30 cellular contexts compared by ENCODE assay signal in the genomic region with DNA sequence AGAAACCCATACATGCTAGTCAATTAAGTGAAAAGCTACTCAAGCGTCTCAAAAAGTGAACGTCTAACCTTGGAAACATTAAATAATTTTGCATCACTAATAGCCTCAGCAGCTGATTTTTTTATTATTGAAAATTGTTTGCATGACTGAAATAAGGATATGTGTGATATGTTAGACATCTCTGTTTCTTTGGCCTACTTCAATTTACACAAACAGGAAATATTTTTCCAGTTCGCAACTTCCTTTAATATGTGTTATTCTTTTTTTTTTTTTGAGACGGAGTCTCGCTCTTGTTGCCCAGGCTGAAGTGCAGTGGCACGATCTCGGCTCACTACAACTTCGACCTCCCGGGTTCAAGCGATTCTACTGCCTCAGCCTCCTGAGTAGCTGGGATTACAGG.
"Had no signal": no experiment of that assay in that cellular context is flagged by ENCODE, and none has a peak within 500 bp of the region (broad histone marks: within the 10 kb centered on the region; RNA-seq: fewer than 3 reads in every experiment).

No MANE protein-coding gene starts in this region.

- H3K4me1 Mint-ChIP-seq: activated B cell treated with CpG ODN at 0.5 μM for 24 hours; activated CD8-positive, alpha-beta memory T cell treated with anti-CD3 and anti-CD28 coated beads, Interleukin-2, amount 10 ng/mL, durations not matched to agents 7 days and 5 days; memory B cell; naive thymus-derived CD8-positive, alpha-beta T cell; T-cell had no signal

- H3K79me2 ChIP-seq: hepatocyte had no signal

- H3K27me3 Mint-ChIP-seq: activated B cell treated with CpG ODN at 0.5 μM for 24 hours; activated CD8-positive, alpha-beta memory T cell treated with anti-CD3 and anti-CD28 coated beads, Interleukin-2, amount 10 ng/mL, durations not matched to agents 7 days and 5 days; activated naive CD8-positive, alpha-beta T cell; memory B cell; naive thymus-derived CD8-positive, alpha-beta T cell; T-cell had no signal

- H3K27ac Mint-ChIP-seq: activated B cell treated with CpG ODN at 0.5 μM for 24 hours; activated CD8-positive, alpha-beta memory T cell treated with anti-CD3 and anti-CD28 coated beads, Interleukin-2, amount 10 ng/mL, durations not matched to agents 7 days and 5 days; activated CD8-positive, alpha-beta T cell treated with anti-CD3 and anti-CD28 coated beads, Interleukin-2, amount 10 ng/mL, durations not matched to agents 7 days and 5 days; activated naive CD8-positive, alpha-beta T cell; activated T-cell treated with anti-CD3 and anti-CD28 coated beads, Interleukin-2, amount 50 U/mL, for 72 hours; memory B cell; naive thymus-derived CD8-positive, alpha-beta T cell; neural progenitor cell; T-cell; T-helper 2 cell treated with Interferon-gamma antibody and Interleukin-4, amounts not matched to agents 5 μg/mL and 100 μg/mL, for 36 hours had no signal

- H3K27me3 ChIP-seq: body of pancreas, cardiac muscle cell, esophagus squamous epithelium, gastroesophageal sphincter, hepatocyte, neural progenitor cell, right lobe of liver, testis, transverse colon had no signal

- H3K9ac ChIP-seq: neural progenitor cell had no signal

- H2AFZ ChIP-seq: hepatocyte, neural progenitor cell had no signal

- ATAC-seq: activated CD8-positive, alpha-beta memory T cell treated with anti-CD3 and anti-CD28 coated beads, Interleukin-2, amount 10 ng/mL, durations not matched to agents 7 days and 5 days; activated CD8-positive, alpha-beta T cell treated with anti-CD3 and anti-CD28 coated beads, Interleukin-2, amount 10 ng/mL, durations not matched to agents 7 days and 5 days; activated T-cell treated with anti-CD3 and anti-CD28 coated beads, Interleukin-2, amount 50 U/mL, for 72 hours; body of pancreas; gastroesophageal sphincter; left colon; naive thymus-derived CD8-positive, alpha-beta T cell; right lobe of liver; stimulated activated naive CD8-positive, alpha-beta T cell treated with anti-CD3 and anti-CD28 coated beads, Interleukin-15, Interleukin-2, amounts not matched to agents 100 U/mL and 50 U/mL, for 24 hours; T-cell had no signal

- H3K27ac ChIP-seq: body of pancreas, cardiac muscle cell, coronary artery, epithelial cell of prostate, esophagus squamous epithelium, gastroesophageal sphincter, hepatocyte, neural progenitor cell, right lobe of liver, skin epidermis, testis, transverse colon had no signal

- H3K36me3 ChIP-seq: cardiac muscle cell, neural progenitor cell, right lobe of liver, transverse colon had no signal

- H3K9me3 Mint-ChIP-seq: activated B cell treated with CpG ODN at 0.5 μM for 24 hours; activated T-cell treated with anti-CD3 and anti-CD28 coated beads, Interleukin-2, amount 50 U/mL, for 72 hours; memory B cell; naive thymus-derived CD8-positive, alpha-beta T cell; neural progenitor cell; T-cell; T-helper 2 cell treated with Interferon-gamma antibody and Interleukin-4, amounts not matched to agents 5 μg/mL and 100 μg/mL, for 36 hours had no signal

- DNase-seq: activated B cell treated with CpG ODN at 0.5 μM for 24 hours; activated CD8-positive, alpha-beta memory T cell treated with anti-CD3 and anti-CD28 coated beads, Interleukin-2, amount 10 ng/mL, durations not matched to agents 7 days and 5 days; activated CD8-positive, alpha-beta T cell treated with anti-CD3 and anti-CD28 coated beads, Interleukin-2, amount 10 ng/mL, durations not matched to agents 7 days and 5 days; activated naive CD4-positive, alpha-beta T cell treated with Interleukin-2 at 50 U/mL for 16 hours; activated T-cell treated with anti-CD3 and anti-CD28 coated beads for 4 hours; activated T-cell treated with anti-CD3 and anti-CD28 coated beads, Interleukin-2, amount 50 U/mL, for 72 hours; body of pancreas; cerebellar nuclear complex; esophagus squamous epithelium; left colon; naive thymus-derived CD8-positive, alpha-beta T cell; occipital lobe; posterior cingulate gyrus; right lobe of liver; stimulated activated CD4-positive, alpha-beta T cell treated with anti-CD3 and anti-CD28 coated beads, Interleukin-12 subunit alpha, Interleukin-12 subunit beta, amount 100 ng/mL, for 4 hours; stimulated activated CD4-positive, alpha-beta T cell treated with anti-CD3 and anti-CD28 coated beads, Interleukin-4, amount 100 ng/mL, for 1 hour; stimulated activated naive CD8-positive, alpha-beta T cell treated with anti-CD3 and anti-CD28 coated beads, Interleukin-15, Interleukin-2, amounts not matched to agents 100 U/mL and 50 U/mL, for 24 hours; T-cell; testis; transverse colon had no signal

- H3K9me3 ChIP-seq: body of pancreas, esophagus squamous epithelium, gastroesophageal sphincter, right lobe of liver, testis, transverse colon had no signal

- H3K4me3 Mint-ChIP-seq: activated B cell treated with CpG ODN at 0.5 μM for 24 hours; activated CD8-positive, alpha-beta memory T cell treated with anti-CD3 and anti-CD28 coated beads, Interleukin-2, amount 10 ng/mL, durations not matched to agents 7 days and 5 days; activated CD8-positive, alpha-beta T cell treated with anti-CD3 and anti-CD28 coated beads, Interleukin-2, amount 10 ng/mL, durations not matched to agents 7 days and 5 days; activated naive CD8-positive, alpha-beta T cell; activated T-cell treated with anti-CD3 and anti-CD28 coated beads, Interleukin-2, amount 50 U/mL, for 72 hours; memory B cell; naive thymus-derived CD8-positive, alpha-beta T cell; neural progenitor cell; T-cell; T-helper 2 cell treated with Interferon-gamma antibody and Interleukin-4, amounts not matched to agents 5 μg/mL and 100 μg/mL, for 36 hours had no signal

- H3K4me2 ChIP-seq: hepatocyte, neural progenitor cell had no signal

- H3K4me1 ChIP-seq: body of pancreas, esophagus squamous epithelium, neural progenitor cell, testis, transverse colon had no signal

- H3K4me3 ChIP-seq: body of pancreas, cardiac muscle cell, coronary artery, esophagus squamous epithelium, gastroesophageal sphincter, hepatocyte, neural progenitor cell, right lobe of liver, skin epidermis, testis, transverse colon had no signal
